Comparison of ENCODE assay signal across 1 cellular context in genomic region chr9:126581893-126582292, GRCh38.
TF ChIP-seq lines count a peak whose summit lies in the region.

No MANE protein-coding gene starts in this region.

TF ChIP-seq in HepG2, 621 proteins besides CTCF, POLR2A, EP300 and RAD21:
- TF ChIP-seq USF2 (IDR thresholded peaks at IDR 0.05; ENCODE audit: low read depth, low read length) (peak; percentile 29; the same call in 1 of the 2 replicates), USF2 (CRISPR knock-in tag; IDR thresholded peaks at IDR 0.05; ENCODE audit: borderline replicate concordance) (no peak; the same call in 1 of the 2 replicates), SRSF4 (IDR thresholded peaks at IDR 0.05; ENCODE audit: low read depth, low read length, poor library complexity, severe bottlenecking) (no peak)
TF ChIP-seq in HepG2: peak in this region for 1.
